In the genomic region with DNA sequence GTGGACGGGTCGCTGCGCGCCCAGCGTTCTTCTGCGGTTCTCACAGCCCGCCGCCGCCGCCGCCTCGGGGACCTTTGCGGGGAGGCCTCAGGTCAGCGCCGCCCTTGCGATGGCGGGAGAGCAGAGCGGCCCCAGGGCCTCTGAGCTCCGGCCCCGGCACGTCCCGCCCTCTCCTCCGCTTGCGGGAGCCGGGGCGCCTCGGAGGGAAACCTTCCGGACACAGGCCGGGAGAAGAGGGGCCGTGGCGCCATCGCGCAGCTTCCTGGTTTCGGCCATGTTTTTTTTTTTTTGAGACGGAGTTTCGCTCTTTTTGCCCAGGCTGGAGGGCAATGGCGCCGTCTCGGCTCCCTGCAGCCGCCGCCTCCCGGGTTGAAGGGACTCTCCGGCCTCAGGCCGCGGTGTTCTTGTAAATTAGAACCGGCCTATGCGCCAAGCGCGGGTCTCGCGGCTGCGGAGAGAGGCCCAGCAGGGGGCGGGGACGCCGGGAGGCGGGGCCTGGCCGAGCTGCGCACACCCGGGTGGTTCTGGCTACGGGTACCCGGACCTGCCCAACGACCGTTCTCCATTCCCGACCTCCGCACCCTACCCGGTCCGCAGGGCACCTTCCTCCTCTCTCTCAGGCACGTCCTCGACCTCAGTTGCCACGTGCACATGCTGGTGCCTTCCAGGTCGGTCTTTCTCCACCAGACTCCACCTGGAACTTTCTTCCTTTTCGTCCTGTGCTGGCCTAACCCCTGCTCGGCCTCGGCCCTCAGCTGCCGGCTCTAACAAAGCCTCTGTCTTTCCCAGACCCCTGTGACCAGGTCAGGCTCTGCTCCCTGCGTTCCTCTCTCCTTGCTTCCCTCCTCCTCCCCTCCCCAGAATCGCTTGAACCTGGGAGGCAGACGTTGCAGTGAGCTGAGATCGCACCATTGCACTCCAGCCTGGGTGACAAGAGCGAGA, we compare ENCODE assay signal across 8 cellular contexts. TPM values are rescaled to one million over a fixed set of nuclear protein-coding genes. Genes with fewer than 3 reads are reported as not detected.
DNase-seq lines count a peak whose midpoint lies in the region; ATAC-seq and TF ChIP-seq lines count a peak whose summit lies in the region.

No MANE protein-coding gene starts in this region.

- H3K27ac ChIP-seq in duodenal mucosa (ENCODE audit: low read depth, low read length) (peak overlapping the region; percentile 95), lung (ENCODE audit: low read depth in 1 of 2, low read length in 1 of 2) (peak overlapping the region; percentile 97 to 100)

- H3K4me1 ChIP-seq in duodenal mucosa (ENCODE audit: control insufficient read depth in 1 of 2, insufficient read depth in 2 of 2, low read length in 2 of 2) (peaks cover 20 to 25% of the 10 kb centered on the region in 2 donors), lung (ENCODE audit: control insufficient read depth in 2 of 2, insufficient read depth in 2 of 2, low read length in 2 of 2) (peaks cover 10 to 15% of the 10 kb centered on the region in 2 donors)

- peak overlapping the region; percentile 97 for H3K27ac Mint-ChIP-seq in activated CD8-positive, alpha-beta T cell treated with anti-CD3 and anti-CD28 coated beads for 36 hours

- ATAC-seq in HG03045 (IDR thresholded peaks at IDR 0.05; ENCODE audit: unreplicated experiment), result peak; percentile 80
- ATAC-seq in activated CD8-positive, alpha-beta T cell treated with anti-CD3 and anti-CD28 coated beads for 36 hours, result peak; percentile 72
- ATAC-seq in lung (ENCODE audit: insufficient read depth, low FRiP score), result peak; percentile 93

- POLR2A ChIA-PET in activated CD8-positive, alpha-beta T cell treated with anti-CD3 and anti-CD28 coated beads for 36 hours (lab: Charles Lee), result interaction anchor here (0.5 to 6.5 kb wide), 14 partner anchors 10 to 357 kb away, joined by 3 to 87 read pairs (median 5); a partner anchor contains a TSS

- H3K4me3 ChIP-seq in duodenal mucosa (ENCODE audit: low read depth in 1 of 2, low read length in 2 of 2) (peak overlapping the region; percentile 91 to 94), lung (peak overlapping the region; percentile 93)

- H3K4me3 Mint-ChIP-seq in activated CD8-positive, alpha-beta T cell treated with anti-CD3 and anti-CD28 coated beads for 36 hours, result peak overlapping the region; percentile 98

- peaks cover 2% of the 10 kb centered on the region for H3K9me3 Mint-ChIP-seq in activated CD8-positive, alpha-beta T cell treated with anti-CD3 and anti-CD28 coated beads for 36 hours

- TF ChIP-seq CTCF in activated CD8-positive, alpha-beta T cell treated with anti-CD3 and anti-CD28 coated beads for 36 hours (IDR thresholded peaks at IDR 0.05), result no peak
- no peak for TF ChIP-seq CTCF in lung (IDR thresholded peaks at IDR 0.05; ENCODE audit: control extremely low read depth, extremely low read depth)

- peak overlapping the region; percentile 79 to 88 for H3K9ac ChIP-seq in duodenal mucosa (ENCODE audit: low read depth in 1 of 2, low read length in 2 of 2)

- intact Hi-C loops in activated CD8-positive, alpha-beta T cell treated with anti-CD3 and anti-CD28 coated beads for 36 hours (cut with micrococcal nuclease), result no loop called here

- 1 to 2% methylated on average over 69 to 80 of the region's 80 CpGs for whole genome bisulfite sequencing in lung, 2 donors

- peak; percentile 92 for DNase-seq in AG08396 (ENCODE audit: low spot score)
- DNase-seq in NCI-H345 (lab: John Stamatoyannopoulos, UW), result peak; percentile 76
- peak; percentile 83 for DNase-seq in activated CD8-positive, alpha-beta T cell treated with anti-CD3 and anti-CD28 coated beads for 36 hours
- peak; percentile 87 for DNase-seq in lung (ENCODE audit: low spot score)
- DNase-seq in stimulated activated CD4-positive, alpha-beta T cell treated with anti-CD3 and anti-CD28 coated beads, TNF-alpha, amount 100 ng/mL, for 4 hours (ENCODE audit: low read depth in 3 of 3), result peak; percentile 48 to 71 (median 54)

- peaks cover 39% of the 10 kb centered on the region for H3K4me1 Mint-ChIP-seq in activated CD8-positive, alpha-beta T cell treated with anti-CD3 and anti-CD28 coated beads for 36 hours (ENCODE audit: low read depth)

- peak; percentile 80 for TF ChIP-seq POLR2A in GM18526 (IDR thresholded peaks at IDR 0.05; ENCODE audit: extremely low read depth, insufficient read length)

- H3K36me3 ChIP-seq in duodenal mucosa (ENCODE audit: control insufficient read depth in 1 of 2, insufficient read depth in 2 of 2, low read length in 2 of 2) (peaks cover 15 to 22% of the 10 kb centered on the region in 2 donors), lung (ENCODE audit: control insufficient read depth in 2 of 2, insufficient read depth in 2 of 2, low read length in 2 of 2) (peaks cover 5 to 10% of the 10 kb centered on the region in 2 donors)

- H3K9me3 ChIP-seq in duodenal mucosa (ENCODE audit: control insufficient read depth in 1 of 2, low read length in 2 of 2) (peaks cover 8 to 11% of the 10 kb centered on the region in 2 donors), lung (ENCODE audit: control insufficient read depth in 2 of 2, insufficient read depth in 1 of 2, low read length in 1 of 2) (no peaks in the 10 kb centered on the region)

- peaks cover 48% of the 10 kb centered on the region for H3K36me3 Mint-ChIP-seq in activated CD8-positive, alpha-beta T cell treated with anti-CD3 and anti-CD28 coated beads for 36 hours (ENCODE audit: low read depth)

- H3K27me3 ChIP-seq in duodenal mucosa (ENCODE audit: control insufficient read depth in 1 of 2, insufficient read depth in 2 of 2, low read length in 2 of 2), result no peaks in the 10 kb centered on the region
- no peaks in the 10 kb centered on the region for H3K27me3 ChIP-seq in lung (ENCODE audit: control insufficient read depth, insufficient read depth)

- H3K27me3 Mint-ChIP-seq in activated CD8-positive, alpha-beta T cell treated with anti-CD3 and anti-CD28 coated beads for 36 hours, result no peaks in the 10 kb centered on the region

- CTCF ChIA-PET in activated CD8-positive, alpha-beta T cell treated with anti-CD3 and anti-CD28 coated beads for 36 hours (lab: Charles Lee), result interaction anchor here (0.9 to 3.5 kb wide), 8 partner anchors 14 to 503 kb away, joined by 3 to 32 read pairs (median 4); a partner anchor contains a TSS

RNA-seq across cellular contexts. Expression of a gene that starts 28.8 kb away (rescaled TPM):
- total RNA-seq in activated CD8-positive, alpha-beta T cell treated with anti-CD3 and anti-CD28 coated beads for 36 hours, result 100 to 1,000 TPM; 161 to 171 TPM
- total RNA-seq in lung, result 100 to 1,000 TPM; 117 to 274 TPM
- polyA plus RNA-seq in lung, result 100 to 1,000 TPM; 149 to 415 TPM

RNA-seq across cellular contexts. Expression of a gene that starts 29.7 kb away (rescaled TPM):
- 10 to 100 TPM; 22.2 to 22.6 TPM for total RNA-seq in activated CD8-positive, alpha-beta T cell treated with anti-CD3 and anti-CD28 coated beads for 36 hours
- total RNA-seq in lung, result 10 to 100 TPM; 18.1 to 31.2 TPM
- polyA plus RNA-seq in lung, result 10 to 100 TPM in 1 of 2 donors, 1 to 10 TPM in 1; 9.6 to 21.9 TPM

Comparison
In these comparisons a context has a peak if more than half of its experiments do, and no peak if none do; other contexts are left out.
1. Peak in every context shown above with its lines: DNase-seq, ATAC-seq, H3K4me3 ChIP-seq and H3K27ac ChIP-seq.